In genomic region chr15:91813924-91814323, GRCh38 we compare ENCODE assay signal across 30 cellular contexts.
"Had no signal": no experiment of that assay in that cellular context is flagged by ENCODE, and none has a peak within 500 bp of the region (broad histone marks: within the 10 kb centered on the region; RNA-seq: fewer than 3 reads in every experiment).

No MANE protein-coding gene starts in this region.

- H3K27me3 Mint-ChIP-seq: stimulated activated naive B cell treated with anti-CD40 and anti-IgM and Interleukin-4, amounts not matched to agents 10 μg/mL and 1 μg/mL and 100 μg/mL, for 72 hours had no signal

- H3K27ac ChIP-seq: left lung, lower lobe of right lung, pancreas, prostate gland, skin epidermis, stomach, testis, thyroid gland, transverse colon, upper lobe of left lung, vagina had no signal

- H3K9me3 ChIP-seq: pancreas, prostate gland, testis, thyroid gland had no signal

- H3K4me3 Mint-ChIP-seq: immature natural killer cell; naive thymus-derived CD8-positive, alpha-beta T cell; nephron; neural crest cell; stimulated activated naive B cell treated with anti-CD40 and anti-IgM and Interleukin-4, amounts not matched to agents 10 μg/mL and 1 μg/mL and 100 μg/mL, for 72 hours had no signal

- H3K4me1 ChIP-seq: left lung, lower lobe of right lung, pancreas, prostate gland, stomach, testis, thyroid gland, transverse colon, upper lobe of left lung, vagina had no signal

- H3K4me1 Mint-ChIP-seq: immature natural killer cell; nephron; stimulated activated naive B cell treated with anti-CD40 and anti-IgM and Interleukin-4, amounts not matched to agents 10 μg/mL and 1 μg/mL and 100 μg/mL, for 72 hours had no signal

- H3K36me3 ChIP-seq: left lung, lower lobe of right lung, pancreas, prostate gland, stomach, thyroid gland, transverse colon, upper lobe of left lung, vagina had no signal

- H3K4me3 ChIP-seq: left lung, lower lobe of right lung, pancreas, prostate gland, skin epidermis, stomach, testis, thyroid gland, transverse colon, upper lobe of left lung, vagina had no signal

- DNase-seq: immature natural killer cell; kidney; left colon; left lung; lower lobe of right lung; mammary epithelial cell; mesenchymal stem cell; naive thymus-derived CD8-positive, alpha-beta T cell; nucleus accumbens; pancreas; posterior cingulate gyrus; retina; right cardiac atrium; stimulated activated CD4-positive, alpha-beta T cell treated with anti-CD3 and anti-CD28 coated beads, Interleukin-12 subunit alpha, Interleukin-12 subunit beta, amount 100 ng/mL, for 4 hours; stimulated activated CD4-positive, alpha-beta T cell treated with anti-CD3 and anti-CD28 coated beads, Interleukin-15, amount 100 ng/mL, for 24 hours; stimulated activated CD4-positive, alpha-beta T cell treated with anti-CD3 and anti-CD28 coated beads, Interleukin-2, amount 100 ng/mL, for 24 hours; stimulated activated CD4-positive, alpha-beta T cell treated with anti-CD3 and anti-CD28 coated beads, Interleukin-4, amount 100 ng/mL, for 1 hour; stimulated activated naive B cell treated with anti-CD40 and anti-IgM and Interleukin-4, amounts not matched to agents 10 μg/mL and 1 μg/mL and 100 μg/mL, for 72 hours; stimulated activated naive CD8-positive, alpha-beta T cell treated with anti-CD3 and anti-CD28 coated beads, Interleukin-15, Interleukin-2, amounts not matched to agents 100 U/mL and 50 U/mL, for 24 hours; stomach; testis; thyroid gland; transverse colon; upper lobe of left lung had no signal

- ATAC-seq: left colon; left lung; lower lobe of right lung; naive thymus-derived CD8-positive, alpha-beta T cell; pancreas; right cardiac atrium; sciatic nerve; stimulated activated naive B cell treated with anti-CD40 and anti-IgM and Interleukin-4, amounts not matched to agents 10 μg/mL and 1 μg/mL and 100 μg/mL, for 72 hours; stimulated activated naive CD8-positive, alpha-beta T cell treated with anti-CD3 and anti-CD28 coated beads, Interleukin-15, Interleukin-2, amounts not matched to agents 100 U/mL and 50 U/mL, for 24 hours had no signal

- H3K36me3 Mint-ChIP-seq: stimulated activated naive B cell treated with anti-CD40 and anti-IgM and Interleukin-4, amounts not matched to agents 10 μg/mL and 1 μg/mL and 100 μg/mL, for 72 hours had no signal

- H3K27ac Mint-ChIP-seq: immature natural killer cell; naive thymus-derived CD8-positive, alpha-beta T cell; nephron; stimulated activated naive B cell treated with anti-CD40 and anti-IgM and Interleukin-4, amounts not matched to agents 10 μg/mL and 1 μg/mL and 100 μg/mL, for 72 hours had no signal
